In the genomic region with DNA sequence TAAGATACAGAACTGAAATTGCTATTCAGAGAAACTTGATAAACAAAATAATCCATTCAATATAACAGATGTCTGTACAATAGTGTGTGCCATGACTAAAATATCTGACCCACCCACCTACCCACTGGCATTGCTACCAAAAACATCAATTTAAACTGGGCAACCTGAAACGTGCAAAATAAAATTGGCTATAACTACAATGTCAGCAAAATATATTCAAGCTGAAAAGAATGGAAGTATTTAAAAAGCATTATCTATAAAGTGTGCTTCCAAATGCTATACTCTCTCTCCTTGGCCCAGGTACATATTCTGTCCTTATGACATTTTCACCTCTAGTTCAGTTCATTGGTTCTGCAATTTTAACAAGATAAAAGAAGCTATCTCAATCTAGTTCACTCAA, we compare ENCODE assay signal across 15 cellular contexts.
DNase-seq lines count a peak whose midpoint lies in the region; ATAC-seq and TF ChIP-seq lines count a peak whose summit lies in the region.
"Had no signal": no experiment of that assay in that cellular context is flagged by ENCODE, and none has a peak within 500 bp of the region (broad histone marks: within the 10 kb centered on the region; RNA-seq: fewer than 3 reads in every experiment).

No MANE protein-coding gene starts in this region.

- no peaks in the 10 kb centered on the region for H3K27me3 ChIP-seq in BLaER1 treated with 17β-estradiol and CSF1 and Interleukin-3, amounts not matched to agents 10 nM and 100 nM
- no peaks in the 10 kb centered on the region for H3K27me3 ChIP-seq in KMS-11 (ENCODE audit: insufficient read depth, low read depth)
- no peaks in the 10 kb centered on the region for H3K27me3 ChIP-seq in OCI-LY3 (ENCODE audit: low read depth, low read length)

- H3K36me3 ChIP-seq in BLaER1 treated with 17β-estradiol and CSF1 and Interleukin-3, amounts not matched to agents 10 nM and 100 nM, result no peaks in the 10 kb centered on the region; a peak in 1 of 22 replicates
- no peaks in the 10 kb centered on the region for H3K36me3 ChIP-seq in KMS-11 (ENCODE audit: insufficient read depth)
- H3K36me3 ChIP-seq in OCI-LY3 (replicated peaks; ENCODE audit: low read depth, low read length), result no peaks in the 10 kb centered on the region
- H3K36me3 ChIP-seq: HAP-1 had no signal

- no peak for ATAC-seq in HG03159 (IDR thresholded peaks at IDR 0.05; ENCODE audit: unreplicated experiment)
- ATAC-seq: CD8-positive, alpha-beta T cell; GM12878 had no signal

- H3K9me3 ChIP-seq in BLaER1 treated with 17β-estradiol and CSF1 and Interleukin-3, amounts not matched to agents 10 nM and 100 nM (replicated peaks in 1 of 11), result peaks cover 0 to 30% (median 11%) of the 10 kb centered on the region in 11 experiments; a peak in 15 of 22 replicates
- no peaks in the 10 kb centered on the region for H3K9me3 ChIP-seq in OCI-LY3 (ENCODE audit: insufficient read depth, low read length)
- H3K9me3 ChIP-seq: HAP-1 had no signal

- H3K9ac ChIP-seq in BLaER1 treated with 17β-estradiol and CSF1 and Interleukin-3, amounts not matched to agents 10 nM and 100 nM, result no peak overlapping the region
- H3K9ac ChIP-seq in KMS-11, result peak overlapping the region; percentile 11; the same call in 1 of the 2 replicates
- H3K9ac ChIP-seq in OCI-LY3 (ENCODE audit: low read length), result peak overlapping the region; percentile 28; the same call in 1 of the 2 replicates
- H3K9ac ChIP-seq: GM23248 had no signal

- H3K79me2 ChIP-seq in KMS-11 (ENCODE audit: insufficient read depth, low read depth) (no peaks in the 10 kb centered on the region), OCI-LY3 (ENCODE audit: low read length) (no peaks in the 10 kb centered on the region)

- DNase-seq in coronary artery (ENCODE audit: low spot score), result no peak
- DNase-seq in stimulated activated CD4-positive, alpha-beta T cell treated with anti-CD3 and anti-CD28 coated beads, Interleukin-15, amount 100 ng/mL, for 24 hours, result no peak
- no peak for DNase-seq in amniotic stem cell (lab: John Stamatoyannopoulos, UW)
- DNase-seq: AML-193; Calu3; CD8-positive, alpha-beta T cell; EL; GM23248; KG1 had no signal

- TF ChIP-seq CTCF in KMS-11 (conservative IDR thresholded peaks at IDR 0.05; ENCODE audit: low read depth, low read length), result 0 out of 2 replicates have a peak, but pooled peaks have one; percentile 10
- TF ChIP-seq CTCF in OCI-LY3 (IDR thresholded peaks at IDR 0.05; ENCODE audit: low read depth, low read length), result no peak
- no peak for TF ChIP-seq CTCF in coronary artery (IDR thresholded peaks at IDR 0.05)

- no peak overlapping the region for H3K27ac ChIP-seq in BLaER1 treated with 17β-estradiol and CSF1 and Interleukin-3, amounts not matched to agents 10 nM and 100 nM
- H3K27ac ChIP-seq in KMS-11 (peak overlapping the region; percentile 68; the same call in 1 of the 2 replicates), OCI-LY3 (ENCODE audit: low read length) (peak overlapping the region; percentile 87), coronary artery (no peak overlapping the region)
- H3K27ac ChIP-seq: GM23248 had no signal

- peak overlapping the region; percentile 25 to 87 (median 51); a peak in 20 of 22 replicates for H3K4me2 ChIP-seq in BLaER1 treated with 17β-estradiol and CSF1 and Interleukin-3, amounts not matched to agents 10 nM and 100 nM
- peak overlapping the region; percentile 85 for H3K4me2 ChIP-seq in KMS-11
- H3K4me2 ChIP-seq in OCI-LY3 (ENCODE audit: low read length), result peak overlapping the region; percentile 50

- H3K4me3 ChIP-seq in BLaER1 treated with 17β-estradiol and CSF1 and Interleukin-3, amounts not matched to agents 10 nM and 100 nM, result no peak overlapping the region
- H3K4me3 ChIP-seq in KMS-11 (IDR thresholded peaks at IDR 0.05; ENCODE audit: insufficient read depth, low read depth, low read length) (no peak overlapping the region), OCI-LY3 (ENCODE audit: low read length) (peak overlapping the region; percentile 19; the same call in 1 of the 2 replicates), coronary artery (no peak overlapping the region)
- H3K4me3 ChIP-seq: GM12878, GM23248, HAP-1 had no signal

- H4K20me1 ChIP-seq in BLaER1 treated with 17β-estradiol and CSF1 and Interleukin-3, amounts not matched to agents 10 nM and 100 nM, result no peaks in the 10 kb centered on the region
- no peaks in the 10 kb centered on the region for H4K20me1 ChIP-seq in KMS-11 (ENCODE audit: insufficient read depth)
- H4K20me1 ChIP-seq in OCI-LY3 (ENCODE audit: insufficient read depth, low read length), result no peaks in the 10 kb centered on the region

- H3K4me1 ChIP-seq in BLaER1 treated with 17β-estradiol and CSF1 and Interleukin-3, amounts not matched to agents 10 nM and 100 nM, result peaks cover 19 to 46% (median 35%) of the 10 kb centered on the region in 10 experiments; a peak in 19 of 20 replicates
- peaks cover 53% of the 10 kb centered on the region for H3K4me1 ChIP-seq in KMS-11 (ENCODE audit: low read depth, poor library complexity, severe bottlenecking)
- H3K4me1 ChIP-seq in OCI-LY3 (ENCODE audit: low read length), result peaks cover 62% of the 10 kb centered on the region
- H3K4me1 ChIP-seq: HAP-1 had no signal

- peak overlapping the region; percentile 35; the same call in 1 of the 2 replicates for H2AFZ ChIP-seq in KMS-11 (ENCODE audit: low read depth)
- H2AFZ ChIP-seq in OCI-LY3 (ENCODE audit: low read depth, low read length), result no peak overlapping the region
- H2AFZ ChIP-seq: GM23248 had no signal

Comparison
In these comparisons a context has a peak if more than half of its experiments do, and no peak if none do; other contexts are left out.
1. H3K27ac ChIP-seq: peak in KMS-11 (single experiment) and OCI-LY3 (single experiment); none in BLaER1 treated with 17β-estradiol and CSF1 and Interleukin-3, amounts not matched to agents 10 nM and 100 nM (0 of 11) and coronary artery (0 of 2).
2. H3K9ac ChIP-seq: peak in KMS-11 (single experiment) and OCI-LY3 (single experiment); none in BLaER1 treated with 17β-estradiol and CSF1 and Interleukin-3, amounts not matched to agents 10 nM and 100 nM (0 of 11).
3. Peak in every context shown above with its lines, with median percentiles within 50 percentile points of each other: H3K4me2 ChIP-seq.